In genomic region chr20:653590-654426, GRCh38 we compare ENCODE assay signal across 1 cellular context.
TF ChIP-seq lines count a peak whose summit lies in the region.

No MANE protein-coding gene starts in this region.

TF ChIP-seq in K562, 482 proteins besides CTCF, POLR2A, EP300 and RAD21 (continued from another document and continues in another):
- TF ChIP-seq, protein P1, sequence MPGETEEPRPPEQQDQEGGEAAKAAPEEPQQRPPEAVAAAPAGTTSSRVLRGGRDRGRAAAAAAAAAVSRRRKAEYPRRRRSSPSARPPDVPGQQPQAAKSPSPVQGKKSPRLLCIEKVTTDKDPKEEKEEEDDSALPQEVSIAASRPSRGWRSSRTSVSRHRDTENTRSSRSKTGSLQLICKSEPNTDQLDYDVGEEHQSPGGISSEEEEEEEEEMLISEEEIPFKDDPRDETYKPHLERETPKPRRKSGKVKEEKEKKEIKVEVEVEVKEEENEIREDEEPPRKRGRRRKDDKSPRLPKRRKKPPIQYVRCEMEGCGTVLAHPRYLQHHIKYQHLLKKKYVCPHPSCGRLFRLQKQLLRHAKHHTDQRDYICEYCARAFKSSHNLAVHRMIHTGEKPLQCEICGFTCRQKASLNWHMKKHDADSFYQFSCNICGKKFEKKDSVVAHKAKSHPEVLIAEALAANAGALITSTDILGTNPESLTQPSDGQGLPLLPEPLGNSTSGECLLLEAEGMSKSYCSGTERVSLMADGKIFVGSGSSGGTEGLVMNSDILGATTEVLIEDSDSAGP (CRISPR knock-in tag; IDR thresholded peaks at IDR 0.05): no peak
- no peak for TF ChIP-seq YBX1 (IDR thresholded peaks at IDR 0.05)
- 0 out of 2 replicates have a peak, but pooled peaks have one; percentile 13 for TF ChIP-seq TOE1 (IDR thresholded peaks at IDR 0.05; ENCODE audit: borderline replicate concordance)
- no peak; the same call in 1 of the 2 replicates for TF ChIP-seq TOE1 (CRISPR knock-in tag; IDR thresholded peaks at IDR 0.05; ENCODE audit: borderline replicate concordance, low read depth)
- TF ChIP-seq ATF3 (IDR thresholded peaks at IDR 0.05): no peak
- TF ChIP-seq ATF3 (CRISPR knock-in tag; conservative IDR thresholded peaks at IDR 0.05): no peak
- no peak for TF ChIP-seq ETS1 (conservative IDR thresholded peaks at IDR 0.05; ENCODE audit: control insufficient read depth, low read depth, low read length)
- TF ChIP-seq HINFP (tag; conservative IDR thresholded peaks at IDR 0.05; ENCODE audit: low read depth): no peak
- TF ChIP-seq CREBBP (IDR thresholded peaks at IDR 0.05; ENCODE audit: low read depth, low read length): no peak
- TF ChIP-seq, protein P2, sequence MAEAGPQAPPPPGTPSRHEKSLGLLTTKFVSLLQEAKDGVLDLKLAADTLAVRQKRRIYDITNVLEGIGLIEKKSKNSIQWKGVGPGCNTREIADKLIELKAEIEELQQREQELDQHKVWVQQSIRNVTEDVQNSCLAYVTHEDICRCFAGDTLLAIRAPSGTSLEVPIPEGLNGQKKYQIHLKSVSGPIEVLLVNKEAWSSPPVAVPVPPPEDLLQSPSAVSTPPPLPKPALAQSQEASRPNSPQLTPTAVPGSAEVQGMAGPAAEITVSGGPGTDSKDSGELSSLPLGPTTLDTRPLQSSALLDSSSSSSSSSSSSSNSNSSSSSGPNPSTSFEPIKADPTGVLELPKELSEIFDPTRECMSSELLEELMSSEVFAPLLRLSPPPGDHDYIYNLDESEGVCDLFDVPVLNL (CRISPR knock-in tag; IDR thresholded peaks at IDR 0.05; ENCODE audit: low read depth): no peak
- TF ChIP-seq MEF2D (tag; conservative IDR thresholded peaks at IDR 0.05; ENCODE audit: low read depth): no peak
- TF ChIP-seq NCOA4 (IDR thresholded peaks at IDR 0.05; ENCODE audit: partially characterized antibody): peak; percentile 68
- TF ChIP-seq CBFA2T2 (conservative IDR thresholded peaks at IDR 0.05): no peak
- no peak for TF ChIP-seq MXI1 (IDR thresholded peaks at IDR 0.05; ENCODE audit: low read depth, low read length)
- TF ChIP-seq FOS (IDR thresholded peaks at IDR 0.05; ENCODE audit: extremely low read depth, insufficient read length): no peak
- no peak for TF ChIP-seq SNIP1 (IDR thresholded peaks at IDR 0.05; ENCODE audit: low read depth)
- TF ChIP-seq NR4A1 (CRISPR knock-in tag; IDR thresholded peaks at IDR 0.05): no peak
- 0 out of 2 replicates have a peak, but pooled peaks have one; percentile 50 for TF ChIP-seq NR4A1 (tag; IDR thresholded peaks at IDR 0.05)
- TF ChIP-seq HCFC1 (IDR thresholded peaks at IDR 0.05; ENCODE audit: low read depth, low read length): no peak
- TF ChIP-seq, protein P3, sequence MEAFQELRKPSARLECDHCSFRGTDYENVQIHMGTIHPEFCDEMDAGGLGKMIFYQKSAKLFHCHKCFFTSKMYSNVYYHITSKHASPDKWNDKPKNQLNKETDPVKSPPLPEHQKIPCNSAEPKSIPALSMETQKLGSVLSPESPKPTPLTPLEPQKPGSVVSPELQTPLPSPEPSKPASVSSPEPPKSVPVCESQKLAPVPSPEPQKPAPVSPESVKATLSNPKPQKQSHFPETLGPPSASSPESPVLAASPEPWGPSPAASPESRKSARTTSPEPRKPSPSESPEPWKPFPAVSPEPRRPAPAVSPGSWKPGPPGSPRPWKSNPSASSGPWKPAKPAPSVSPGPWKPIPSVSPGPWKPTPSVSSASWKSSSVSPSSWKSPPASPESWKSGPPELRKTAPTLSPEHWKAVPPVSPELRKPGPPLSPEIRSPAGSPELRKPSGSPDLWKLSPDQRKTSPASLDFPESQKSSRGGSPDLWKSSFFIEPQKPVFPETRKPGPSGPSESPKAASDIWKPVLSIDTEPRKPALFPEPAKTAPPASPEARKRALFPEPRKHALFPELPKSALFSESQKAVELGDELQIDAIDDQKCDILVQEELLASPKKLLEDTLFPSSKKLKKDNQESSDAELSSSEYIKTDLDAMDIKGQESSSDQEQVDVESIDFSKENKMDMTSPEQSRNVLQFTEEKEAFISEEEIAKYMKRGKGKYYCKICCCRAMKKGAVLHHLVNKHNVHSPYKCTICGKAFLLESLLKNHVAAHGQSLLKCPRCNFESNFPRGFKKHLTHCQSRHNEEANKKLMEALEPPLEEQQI (IDR thresholded peaks at IDR 0.05): no peak
- TF ChIP-seq TCFL5 (CRISPR knock-in tag; conservative IDR thresholded peaks at IDR 0.05): no peak
- 0 out of 2 replicates have a peak, but pooled peaks have one; percentile 8 for TF ChIP-seq SPI1 (IDR thresholded peaks at IDR 0.05; ENCODE audit: borderline replicate concordance, low read depth, low read length)
- TF ChIP-seq, protein P4, sequence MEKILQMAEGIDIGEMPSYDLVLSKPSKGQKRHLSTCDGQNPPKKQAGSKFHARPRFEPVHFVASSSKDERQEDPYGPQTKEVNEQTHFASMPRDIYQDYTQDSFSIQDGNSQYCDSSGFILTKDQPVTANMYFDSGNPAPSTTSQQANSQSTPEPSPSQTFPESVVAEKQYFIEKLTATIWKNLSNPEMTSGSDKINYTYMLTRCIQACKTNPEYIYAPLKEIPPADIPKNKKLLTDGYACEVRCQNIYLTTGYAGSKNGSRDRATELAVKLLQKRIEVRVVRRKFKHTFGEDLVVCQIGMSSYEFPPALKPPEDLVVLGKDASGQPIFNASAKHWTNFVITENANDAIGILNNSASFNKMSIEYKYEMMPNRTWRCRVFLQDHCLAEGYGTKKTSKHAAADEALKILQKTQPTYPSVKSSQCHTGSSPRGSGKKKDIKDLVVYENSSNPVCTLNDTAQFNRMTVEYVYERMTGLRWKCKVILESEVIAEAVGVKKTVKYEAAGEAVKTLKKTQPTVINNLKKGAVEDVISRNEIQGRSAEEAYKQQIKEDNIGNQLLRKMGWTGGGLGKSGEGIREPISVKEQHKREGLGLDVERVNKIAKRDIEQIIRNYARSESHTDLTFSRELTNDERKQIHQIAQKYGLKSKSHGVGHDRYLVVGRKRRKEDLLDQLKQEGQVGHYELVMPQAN (IDR thresholded peaks at IDR 0.05; ENCODE audit: borderline replicate concordance): peak; percentile 56; the same call in 1 of the 2 replicates
- TF ChIP-seq, protein P5, sequence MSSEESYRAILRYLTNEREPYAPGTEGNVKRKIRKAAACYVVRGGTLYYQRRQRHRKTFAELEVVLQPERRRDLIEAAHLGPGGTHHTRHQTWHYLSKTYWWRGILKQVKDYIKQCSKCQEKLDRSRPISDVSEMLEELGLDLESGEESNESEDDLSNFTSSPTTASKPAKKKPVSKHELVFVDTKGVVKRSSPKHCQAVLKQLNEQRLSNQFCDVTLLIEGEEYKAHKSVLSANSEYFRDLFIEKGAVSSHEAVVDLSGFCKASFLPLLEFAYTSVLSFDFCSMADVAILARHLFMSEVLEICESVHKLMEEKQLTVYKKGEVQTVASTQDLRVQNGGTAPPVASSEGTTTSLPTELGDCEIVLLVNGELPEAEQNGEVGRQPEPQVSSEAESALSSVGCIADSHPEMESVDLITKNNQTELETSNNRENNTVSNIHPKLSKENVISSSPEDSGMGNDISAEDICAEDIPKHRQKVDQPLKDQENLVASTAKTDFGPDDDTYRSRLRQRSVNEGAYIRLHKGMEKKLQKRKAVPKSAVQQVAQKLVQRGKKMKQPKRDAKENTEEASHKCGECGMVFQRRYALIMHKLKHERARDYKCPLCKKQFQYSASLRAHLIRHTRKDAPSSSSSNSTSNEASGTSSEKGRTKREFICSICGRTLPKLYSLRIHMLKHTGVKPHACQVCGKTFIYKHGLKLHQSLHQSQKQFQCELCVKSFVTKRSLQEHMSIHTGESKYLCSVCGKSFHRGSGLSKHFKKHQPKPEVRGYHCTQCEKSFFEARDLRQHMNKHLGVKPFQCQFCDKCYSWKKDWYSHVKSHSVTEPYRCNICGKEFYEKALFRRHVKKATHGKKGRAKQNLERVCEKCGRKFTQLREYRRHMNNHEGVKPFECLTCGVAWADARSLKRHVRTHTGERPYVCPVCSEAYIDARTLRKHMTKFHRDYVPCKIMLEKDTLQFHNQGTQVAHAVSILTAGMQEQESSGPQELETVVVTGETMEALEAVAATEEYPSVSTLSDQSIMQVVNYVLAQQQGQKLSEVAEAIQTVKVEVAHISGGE (CRISPR knock-in tag; IDR thresholded peaks at IDR 0.05): peak in 1 of 3 experiments; percentile 51; a peak in 1 of 6 replicates
- TF ChIP-seq HDAC3 (IDR thresholded peaks at IDR 0.05; ENCODE audit: borderline replicate concordance, partially characterized antibody): no peak
- TF ChIP-seq, protein P6, sequence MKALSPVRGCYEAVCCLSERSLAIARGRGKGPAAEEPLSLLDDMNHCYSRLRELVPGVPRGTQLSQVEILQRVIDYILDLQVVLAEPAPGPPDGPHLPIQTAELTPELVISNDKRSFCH (CRISPR knock-in tag; IDR thresholded peaks at IDR 0.05): no peak
- TF ChIP-seq, protein P6 (tag; IDR thresholded peaks at IDR 0.05): peak; percentile 83
- no peak for TF ChIP-seq YY1 (IDR thresholded peaks at IDR 0.05; ENCODE audit: borderline replicate concordance in 1 of 3, control insufficient read depth in 1 of 3, extremely low read depth in 1 of 3, insufficient read depth in 3 of 3, insufficient read length in 1 of 3, insufficient replicate concordance in 2 of 3, low read depth in 1 of 3, low read length in 2 of 3)
- peak; percentile 85 for TF ChIP-seq ZNF24 (IDR thresholded peaks at IDR 0.05)
- no peak for TF ChIP-seq FOXA1 (IDR thresholded peaks at IDR 0.05; ENCODE audit: borderline replicate concordance)
- no peak for TF ChIP-seq RHOXF2B (CRISPR knock-in tag; conservative IDR thresholded peaks at IDR 0.05)
- TF ChIP-seq SRF (CRISPR knock-in tag; IDR thresholded peaks at IDR 0.05): no peak
- no peak for TF ChIP-seq ZBTB9 (CRISPR knock-in tag; IDR thresholded peaks at IDR 0.05)
- no peak for TF ChIP-seq DMBX1 (CRISPR knock-in tag; IDR thresholded peaks at IDR 0.05; ENCODE audit: borderline replicate concordance)
- TF ChIP-seq, protein P7, sequence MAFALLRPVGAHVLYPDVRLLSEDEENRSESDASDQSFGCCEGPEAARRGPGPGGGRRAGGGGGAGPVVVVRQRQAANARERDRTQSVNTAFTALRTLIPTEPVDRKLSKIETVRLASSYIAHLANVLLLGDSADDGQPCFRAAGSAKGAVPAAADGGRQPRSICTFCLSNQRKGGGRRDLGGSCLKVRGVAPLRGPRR (CRISPR knock-in tag; IDR thresholded peaks at IDR 0.05): no peak
- no peak for TF ChIP-seq PML (IDR thresholded peaks at IDR 0.05; ENCODE audit: low read length)
- TF ChIP-seq GABPA (tag; conservative IDR thresholded peaks at IDR 0.05; ENCODE audit: low read depth): no peak
- TF ChIP-seq ZNF395 (CRISPR knock-in tag; IDR thresholded peaks at IDR 0.05): peak; percentile 28
